ENCODE assay signal across 24 cellular contexts in the genomic region with DNA sequence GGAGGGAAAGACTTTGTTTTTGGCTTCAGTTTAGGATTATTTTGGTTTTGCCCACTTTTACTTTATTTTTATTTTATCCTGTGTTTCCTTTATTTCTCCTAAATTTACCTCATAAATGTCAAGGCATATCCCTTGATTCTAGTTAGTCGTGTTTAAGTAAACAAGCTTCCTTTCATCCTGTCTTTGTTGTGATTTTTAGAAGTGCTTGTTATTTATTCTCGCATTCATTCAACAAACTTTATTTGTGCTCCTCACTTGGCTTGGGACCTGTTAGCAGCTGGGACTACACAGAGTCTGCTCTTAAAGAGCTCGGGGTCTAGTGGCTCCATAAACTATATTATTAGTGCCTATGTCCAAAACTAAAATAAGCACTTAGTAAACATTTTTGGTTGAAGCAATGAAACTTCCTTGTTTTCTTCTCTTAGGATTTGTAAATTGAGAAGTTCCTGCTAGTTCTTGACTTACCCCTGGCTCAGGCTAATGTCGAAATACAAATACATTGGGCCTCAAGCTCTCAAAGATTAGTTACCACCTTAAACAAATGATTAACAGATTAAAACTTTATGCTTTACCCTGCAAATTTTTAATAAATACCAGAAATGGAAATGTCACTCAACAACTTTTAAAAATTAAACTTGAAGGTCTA. TPM values are rescaled to one million over a fixed set of nuclear protein-coding genes. Genes with fewer than 3 reads are reported as not detected.
"Had no signal": no experiment of that assay in that cellular context is flagged by ENCODE, and none has a peak within 500 bp of the region (broad histone marks: within the 10 kb centered on the region; RNA-seq: fewer than 3 reads in every experiment).

No MANE protein-coding gene starts in this region.

- H3K27ac Mint-ChIP-seq: activated naive CD4-positive, alpha-beta T cell treated with anti-CD3 and anti-CD28 coated beads, Interleukin-2, amount 50 U/mL, for 72 hours; mesothelial cell of epicardium; natural killer cell treated with Interleukin-12 subunit alpha and Interleukin-12 subunit beta and Interleukin-15 and Interleukin-18, amount 100 ng/mL, for 72 hours; stimulated activated naive B cell treated with anti-CD40 and anti-IgM and Interleukin-4, amounts not matched to agents 10 μg/mL and 1 μg/mL and 100 μg/mL, for 72 hours had no signal

- H3K4me1 Mint-ChIP-seq: mesothelial cell of epicardium; stimulated activated naive B cell treated with anti-CD40 and anti-IgM and Interleukin-4, amounts not matched to agents 10 μg/mL and 1 μg/mL and 100 μg/mL, for 72 hours had no signal

- H3K27me3 Mint-ChIP-seq: stimulated activated naive B cell treated with anti-CD40 and anti-IgM and Interleukin-4, amounts not matched to agents 10 μg/mL and 1 μg/mL and 100 μg/mL, for 72 hours had no signal

- ATAC-seq: activated naive CD4-positive, alpha-beta T cell treated with anti-CD3 and anti-CD28 coated beads, Interleukin-2, amount 50 U/mL, for 72 hours; left cardiac atrium; natural killer cell treated with Interleukin-12 subunit alpha and Interleukin-12 subunit beta and Interleukin-15 and Interleukin-18, amount 100 ng/mL, for 72 hours; stimulated activated naive B cell treated with anti-CD40 and anti-IgM and Interleukin-4, amounts not matched to agents 10 μg/mL and 1 μg/mL and 100 μg/mL, for 72 hours had no signal

- FAIRE-seq: astrocyte, endothelial cell of umbilical vein, islet of Langerhans, TTC549 had no signal

- DNase-seq: activated CD4-positive, alpha-beta T cell treated with anti-CD3 and anti-CD28 coated beads, Interleukin-2, amount 50 U/mL, for 4 hours; activated gamma-delta T cell treated with Interleukin-2 at 50 U/mL for 16 hours; adrenal gland; cerebellar nuclear complex; cortex of kidney; effector CD4-positive, alpha-beta T cell; esophagus squamous epithelium; left cardiac atrium; nucleus accumbens; posterior cingulate gyrus; retina; spleen; stimulated activated naive B cell treated with anti-CD40 and anti-IgM and Interleukin-4, amounts not matched to agents 10 μg/mL and 1 μg/mL and 100 μg/mL, for 72 hours; thyroid gland had no signal

- H3K36me3 Mint-ChIP-seq: activated naive CD4-positive, alpha-beta T cell treated with anti-CD3 and anti-CD28 coated beads, Interleukin-2, amount 50 U/mL, for 72 hours; mesothelial cell of epicardium; natural killer cell treated with Interleukin-12 subunit alpha and Interleukin-12 subunit beta and Interleukin-15 and Interleukin-18, amount 100 ng/mL, for 72 hours; stimulated activated naive B cell treated with anti-CD40 and anti-IgM and Interleukin-4, amounts not matched to agents 10 μg/mL and 1 μg/mL and 100 μg/mL, for 72 hours had no signal

- H3K9me3 Mint-ChIP-seq: mesothelial cell of epicardium; natural killer cell treated with Interleukin-12 subunit alpha and Interleukin-12 subunit beta and Interleukin-15 and Interleukin-18, amount 100 ng/mL, for 72 hours; stimulated activated naive B cell treated with anti-CD40 and anti-IgM and Interleukin-4, amounts not matched to agents 10 μg/mL and 1 μg/mL and 100 μg/mL, for 72 hours had no signal

- H3K4me3 Mint-ChIP-seq: mesothelial cell of epicardium; natural killer cell treated with Interleukin-12 subunit alpha and Interleukin-12 subunit beta and Interleukin-15 and Interleukin-18, amount 100 ng/mL, for 72 hours; stimulated activated naive B cell treated with anti-CD40 and anti-IgM and Interleukin-4, amounts not matched to agents 10 μg/mL and 1 μg/mL and 100 μg/mL, for 72 hours had no signal

RNA-seq across cellular contexts. Expression of a gene that starts 39.7 kb away (rescaled TPM):
- total RNA-seq: activated CD8-positive, alpha-beta memory T cell treated with anti-CD3 and anti-CD28 coated beads for 36 hours; endothelial cell of umbilical vein; glomerular endothelial cell; mesothelial cell of epicardium; natural killer cell treated with Interleukin-12 subunit alpha and Interleukin-12 subunit beta and Interleukin-15 and Interleukin-18, amount 100 ng/mL, for 72 hours; T-helper 2 cell treated with Interferon-gamma antibody and Interleukin-4, amounts not matched to agents 100 ng/mL and 5 ng/mL, for 36 hours had no signal
